Comparison of ENCODE assay signal across 8 cellular contexts in genomic region chr5:149453618-149454415, GRCh38.
DNase-seq lines count a peak whose midpoint lies in the region; ATAC-seq, FAIRE-seq and TF ChIP-seq lines count a peak whose summit lies in the region.
"Had no signal": no experiment of that assay in that cellular context is flagged by ENCODE, and none has a peak within 500 bp of the region (broad histone marks: within the 10 kb centered on the region; RNA-seq: fewer than 3 reads in every experiment).

No MANE protein-coding gene starts in this region.

- no peak overlapping the region for H3K4me2 ChIP-seq in H1 (ENCODE audit: insufficient read depth in 1 of 2, low read depth in 2 of 2, low read length in 2 of 2)

- peak overlapping the region; percentile 96 for H3K4ac ChIP-seq in H1 (replicated peaks; ENCODE audit: insufficient read length, low read depth, low read length)

- no peak overlapping the region for H4K5ac ChIP-seq in H1 (ENCODE audit: insufficient read length, low read depth, low read length)

- H3K79me1 ChIP-seq in H1 (ENCODE audit: low read depth, low read length): no peaks in the 10 kb centered on the region

- H3K27ac ChIP-seq in H1 (ENCODE audit: low read depth, low read length): no peak overlapping the region
- peak overlapping the region; percentile 50 for H3K27ac ChIP-seq in suprapubic skin
- H3K27ac ChIP-seq in A673 (ENCODE audit: low read depth, low read length, poor library complexity, severe bottlenecking): no peak overlapping the region

- no peak overlapping the region for H3K14ac ChIP-seq in H1 (ENCODE audit: insufficient read length)

- no peak overlapping the region for H3K23ac ChIP-seq in H1 (ENCODE audit: insufficient read length)

- H4K20me1 ChIP-seq in H1 (replicated peaks in 1 of 2; ENCODE audit: control insufficient read depth in 1 of 2, insufficient read depth in 2 of 2, low read length in 2 of 2): no peaks in the 10 kb centered on the region

- BruUV-seq in A673 (replicated peaks; lab: Mats Ljungman, UMichigan): no TSS peak

- H2BK20ac ChIP-seq in H1 (ENCODE audit: low read length): peak overlapping the region; percentile 83; the same call in 1 of the 2 replicates

- no peak for TF ChIP-seq RAD21 in H1 (IDR thresholded peaks at IDR 0.05 in 1 of 2, conservative IDR thresholded peaks at IDR 0.05 in 1 of 2; ENCODE audit: low read depth in 2 of 2, low read length in 2 of 2)

- no peak for TF ChIP-seq POLR2A in H1 (IDR thresholded peaks at IDR 0.05; ENCODE audit: control extremely low read depth in 1 of 2, low read depth in 2 of 2, low read length in 2 of 2)
- TF ChIP-seq POLR2A in suprapubic skin (IDR thresholded peaks at IDR 0.05): no peak

- H3K23me2 ChIP-seq in H1 (ENCODE audit: low read depth, low read length): no peaks in the 10 kb centered on the region

- peak overlapping the region; percentile 69; the same call in 1 of the 2 replicates for H2BK5ac ChIP-seq in H1 (ENCODE audit: low read depth, low read length)

- H2BK120ac ChIP-seq in H1 (replicated peaks; ENCODE audit: low read depth, low read length): no peak overlapping the region

- TF ChIP-seq EP300 in H1 (IDR thresholded peaks at IDR 0.05; ENCODE audit: borderline replicate concordance in 1 of 2, low read depth in 2 of 2, low read length in 2 of 2): no peak
- TF ChIP-seq EP300 in suprapubic skin (IDR thresholded peaks at IDR 0.05): no peak

- CTCF ChIA-PET in H1 (lab: Charles Lee; ENCODE audit: partially characterized antibody) (interaction anchor here (0.5 to 7.9 kb wide), 13 partner anchors 8 to 303 kb away, joined by 3 to 90 read pairs (median 4); partner anchors contain the start of gene CSNK1A1), A673 (lab: Charles Lee) (interaction anchor here (0.8 kb wide), 1 partner anchor 19 kb away, joined by 3 read pairs; no protein-coding TSS in a partner anchor)

- H3K79me2 ChIP-seq in H1 (ENCODE audit: control insufficient read depth in 1 of 2, insufficient read depth in 2 of 2, low read length in 2 of 2): no peaks in the 10 kb centered on the region

- no peak for TF ChIP-seq CTCF in H1 (IDR thresholded peaks at IDR 0.05; ENCODE audit: control extremely low read depth in 1 of 3, insufficient read depth in 1 of 3, low read depth in 1 of 3, low read length in 3 of 3)
- no peak for TF ChIP-seq CTCF in suprapubic skin (IDR thresholded peaks at IDR 0.05)
- no peak for TF ChIP-seq CTCF in A673 (conservative IDR thresholded peaks at IDR 0.05; ENCODE audit: low read depth, low read length)

- no peak overlapping the region for H4K91ac ChIP-seq in H1 (replicated peaks; ENCODE audit: insufficient read length, low read length)

- H3K4me3 ChIP-seq in H1 (ENCODE audit: extremely low read depth in 1 of 4, insufficient read depth in 2 of 4, low read depth in 3 of 4, low read length in 4 of 4) (no peak overlapping the region), mucosa of stomach (ENCODE audit: low read length) (no peak overlapping the region), suprapubic skin (no peak overlapping the region), A673 (ENCODE audit: low read depth, low read length, poor library complexity, severe bottlenecking) (no peak overlapping the region)
- H3K4me3 ChIP-seq: adrenal gland had no signal

- H3K4me1 ChIP-seq in H1 (replicated peaks in 1 of 4; ENCODE audit: control insufficient read depth in 3 of 4, insufficient read depth in 4 of 4, low read length in 3 of 4) (peaks cover 0 to 13% (median 4%) of the 10 kb centered on the region in 4 experiments; a peak in 6 of 7 replicates), mucosa of stomach (ENCODE audit: control insufficient read depth, insufficient read depth, low read length) (peaks cover 65% of the 10 kb centered on the region), suprapubic skin (peaks cover 38% of the 10 kb centered on the region), A673 (ENCODE audit: insufficient read depth, low read length, poor library complexity, severe bottlenecking) (peaks cover 9% of the 10 kb centered on the region)

- intact Hi-C loops in A673 (cut with micrococcal nuclease; ENCODE audit: unreplicated experiment): no loop called here

- H3K9me3 ChIP-seq in H1 (ENCODE audit: insufficient read depth in 2 of 2, low read depth in 1 of 2, low read length in 1 of 2): no peaks in the 10 kb centered on the region
- H3K9me3 ChIP-seq in mucosa of stomach (ENCODE audit: control insufficient read depth, low read length): no peaks in the 10 kb centered on the region
- H3K9me3 ChIP-seq in suprapubic skin: no peaks in the 10 kb centered on the region
- H3K9me3 ChIP-seq in A673 (ENCODE audit: low read depth, low read length, poor library complexity, severe bottlenecking): no peaks in the 10 kb centered on the region
- H3K9me3 ChIP-seq: adrenal gland had no signal

- peak overlapping the region; percentile 84; the same call in 1 of the 2 replicates for H4K8ac ChIP-seq in H1 (ENCODE audit: extremely low read depth, insufficient read depth, low read length)

- peak overlapping the region; percentile 90; the same call in 1 of the 2 replicates for H2BK15ac ChIP-seq in H1 (ENCODE audit: low read length)

- H3K18ac ChIP-seq in H1 (ENCODE audit: extremely low read depth, low read length): no peak overlapping the region

- peak overlapping the region; percentile 95 for H2BK12ac ChIP-seq in H1 (ENCODE audit: low read depth, low read length)

- no peaks in the 10 kb centered on the region for H3K36me3 ChIP-seq in H1 (ENCODE audit: control insufficient read depth in 2 of 4, insufficient read depth in 4 of 4, low read length in 3 of 4)
- no peaks in the 10 kb centered on the region for H3K36me3 ChIP-seq in mucosa of stomach (ENCODE audit: control insufficient read depth, insufficient read depth, low read length)
- no peaks in the 10 kb centered on the region for H3K36me3 ChIP-seq in suprapubic skin
- no peaks in the 10 kb centered on the region for H3K36me3 ChIP-seq in A673 (ENCODE audit: insufficient read depth, low read length, poor library complexity, severe bottlenecking)
- H3K36me3 ChIP-seq: adrenal gland had no signal

- no peak for FAIRE-seq in H1 (lab: Jason Lieb, UNC)

- peak; percentile 37 for DNase-seq in NCI-H69 (lab: John Stamatoyannopoulos, UW)
- no peak for DNase-seq in H1 (ENCODE audit: low read depth in 1 of 2, low spot score in 2 of 2)
- no peak for DNase-seq in suprapubic skin (ENCODE audit: low spot score in 2 of 2)
- DNase-seq in A673 (ENCODE audit: low spot score): no peak
- no peak for DNase-seq in activated CD4-positive, alpha-beta T cell treated with anti-CD3 and anti-CD28 coated beads for 4 hours

- WGBS in H1 (ENCODE audit: extremely low coverage in 1 of 2, insufficient coverage in 1 of 2, insufficient read length in 1 of 2, insufficient replicate concordance in 2 of 2, low coverage in 1 of 2, low lambda C conversion rate in 2 of 2, missing lambda C conversion rate in 1 of 2), 2 experiments: 85% methylated on average over 10 of the region's 10 CpGs; no CpG with 5 or more reads in 1 of the 2 experiments
- 90% methylated on average over 10 of the region's 10 CpGs for WGBS in suprapubic skin

- H3K56ac ChIP-seq in H1 (replicated peaks; ENCODE audit: insufficient read length, low read depth, low read length): no peak overlapping the region

- H2AK5ac ChIP-seq in H1 (ENCODE audit: low read depth, low read length): peak overlapping the region; percentile 24; the same call in 1 of the 2 replicates

- no peak overlapping the region for H3K9ac ChIP-seq in H1 (replicated peaks in 1 of 4; ENCODE audit: extremely low read depth in 1 of 4, low read depth in 3 of 4, low read length in 3 of 4)
- H3K9ac ChIP-seq in mucosa of stomach (ENCODE audit: low read length): peak overlapping the region; percentile 19

- ATAC-seq in HG03045 (IDR thresholded peaks at IDR 0.05; ENCODE audit: unreplicated experiment): no peak

- POLR2A ChIA-PET in H1 (lab: Charles Lee; ENCODE audit: partially characterized antibody) (interaction anchor here (1.0 to 2.2 kb wide), 7 partner anchors 11 to 109 kb away, joined by 3 to 7 read pairs (median 4); no protein-coding TSS in a partner anchor), A673 (lab: Charles Lee; ENCODE audit: low non-redundant PET) (no interaction called here)

- H3K27me3 ChIP-seq in H1 (replicated peaks in 1 of 4; ENCODE audit: control insufficient read depth in 3 of 4, extremely low read depth in 1 of 4, insufficient read depth in 3 of 4, low read length in 3 of 4) (no peaks in the 10 kb centered on the region), mucosa of stomach (ENCODE audit: control insufficient read depth, insufficient read depth, low read length) (no peaks in the 10 kb centered on the region), suprapubic skin (no peaks in the 10 kb centered on the region), A673 (replicated peaks; ENCODE audit: insufficient read depth, low read depth, low read length, poor library complexity) (no peaks in the 10 kb centered on the region)
- H3K27me3 ChIP-seq: adrenal gland had no signal

- peak overlapping the region; percentile 73 for H2AFZ ChIP-seq in H1 (ENCODE audit: low read length)

TF ChIP-seq in H1, 55 proteins besides CTCF, POLR2A, EP300 and RAD21 (continues in another document):
- TF ChIP-seq GTF2F1 (IDR thresholded peaks at IDR 0.05; ENCODE audit: borderline replicate concordance, low read depth, low read length) (no peak), TAF7 (optimal IDR thresholded peaks at IDR 0.05; ENCODE audit: borderline replicate concordance, low read depth, low read length) (no peak), SP4 (IDR thresholded peaks at IDR 0.05; ENCODE audit: low read length) (no peak), RXRA (IDR thresholded peaks at IDR 0.05; ENCODE audit: insufficient read depth, low read depth, low read length) (no peak)
